In genomic region chr10:71314028-71314693, GRCh38 we compare ENCODE assay signal across 8 cellular contexts. TPM values are rescaled to one million over a fixed set of nuclear protein-coding genes. Genes with fewer than 3 reads are reported as not detected.
A peak's percentile ranks its signal among the peaks of the same experiment; 100 is the strongest.
DNase-seq lines count a peak whose midpoint lies in the region; ATAC-seq and TF ChIP-seq lines count a peak whose summit lies in the region.

No MANE protein-coding gene starts in this region.

- no peak overlapping the region for H3K4me3 Mint-ChIP-seq in activated CD4-positive, alpha-beta memory T cell treated with anti-CD3 and anti-CD28 coated beads for 36 hours
- H3K4me3 Mint-ChIP-seq in endothelial cell (ENCODE audit: unreplicated experiment): no peak overlapping the region

- H3K4me1 ChIP-seq in mucosa of descending colon (ENCODE audit: low read depth): peaks cover 8% of the 10 kb centered on the region

- CTCF ChIA-PET in activated CD4-positive, alpha-beta memory T cell treated with anti-CD3 and anti-CD28 coated beads for 36 hours (lab: Charles Lee): interaction anchor here (0.5 to 6.0 kb wide), 23 partner anchors 9 to 735 kb away, joined by 3 to 87 read pairs (median 4); no protein-coding TSS in a partner anchor

- POLR2A ChIA-PET in activated CD4-positive, alpha-beta memory T cell treated with anti-CD3 and anti-CD28 coated beads for 36 hours (lab: Charles Lee): no interaction called here

- H3K36me3 ChIP-seq in mucosa of descending colon (ENCODE audit: low read depth): no peaks in the 10 kb centered on the region

- H3K9me3 ChIP-seq in mucosa of descending colon: no peaks in the 10 kb centered on the region

- H3K4me1 Mint-ChIP-seq in activated CD4-positive, alpha-beta memory T cell treated with anti-CD3 and anti-CD28 coated beads for 36 hours (ENCODE audit: low read depth): peaks cover 9% of the 10 kb centered on the region
- H3K4me1 Mint-ChIP-seq in endothelial cell (ENCODE audit: unreplicated experiment): peaks cover 17% of the 10 kb centered on the region

- H3K27me3 Mint-ChIP-seq in activated CD4-positive, alpha-beta memory T cell treated with anti-CD3 and anti-CD28 coated beads for 36 hours: peaks cover 7% of the 10 kb centered on the region
- peaks cover 14% of the 10 kb centered on the region for H3K27me3 Mint-ChIP-seq in endothelial cell (ENCODE audit: unreplicated experiment)

- intact Hi-C loops in activated CD4-positive, alpha-beta memory T cell treated with anti-CD3 and anti-CD28 coated beads for 36 hours (cut with micrococcal nuclease): loop anchor here (1.0 to 10.0 kb wide), 3 partner anchors 82 to 291 kb away; partner anchors contain the start of gene CDH23
- intact Hi-C loops in mucosa of descending colon (cut with DNase I, micrococcal nuclease): loop anchor here (10.0 kb wide), 2 partner anchors 261 to 391 kb away; no protein-coding TSS in a partner anchor

- no peaks in the 10 kb centered on the region for H3K36me3 Mint-ChIP-seq in activated CD4-positive, alpha-beta memory T cell treated with anti-CD3 and anti-CD28 coated beads for 36 hours
- H3K36me3 Mint-ChIP-seq in endothelial cell (ENCODE audit: low read depth, unreplicated experiment): no peaks in the 10 kb centered on the region

- ATAC-seq in mucosa of descending colon: peak; percentile 51
- no peak for ATAC-seq in stimulated activated naive CD8-positive, alpha-beta T cell treated with anti-CD3 and anti-CD28 coated beads, Interleukin-15, Interleukin-2, amounts not matched to agents 100 U/mL and 50 U/mL, for 24 hours
- no peak for ATAC-seq in GM18505 (IDR thresholded peaks at IDR 0.05; ENCODE audit: unreplicated experiment)

- DNase-seq in NCI-H1105 treated with DMSO at 0.1 percent for 48 hours (lab: John Stamatoyannopoulos, UW) (peak; percentile 11), NCI-H1105 (lab: John Stamatoyannopoulos, UW) (no peak), NCI-H1694 treated with DMSO at 0.1 percent for 48 hours (lab: John Stamatoyannopoulos, UW) (peak; percentile 46), endothelial cell (ENCODE audit: low spot score) (peak; percentile 46), mucosa of descending colon (peak in 2 of 3 donors; percentile 40 to 44)
- peak; percentile 67 for DNase-seq in activated CD4-positive, alpha-beta memory T cell treated with anti-CD3 and anti-CD28 coated beads for 36 hours
- DNase-seq in stimulated activated naive CD8-positive, alpha-beta T cell treated with anti-CD3 and anti-CD28 coated beads, Interleukin-15, Interleukin-2, amounts not matched to agents 100 U/mL and 50 U/mL, for 24 hours: peak; percentile 56

- TF ChIP-seq CTCF in endothelial cell (IDR thresholded peaks at IDR 0.05; ENCODE audit: unreplicated experiment) (peak; percentile 67), mucosa of descending colon (IDR thresholded peaks at IDR 0.05) (peak; percentile 81)

- no peak overlapping the region for H3K27ac Mint-ChIP-seq in activated CD4-positive, alpha-beta memory T cell treated with anti-CD3 and anti-CD28 coated beads for 36 hours
- H3K27ac Mint-ChIP-seq in endothelial cell (ENCODE audit: unreplicated experiment): no peak overlapping the region

- TF ChIP-seq POLR2A in GM18505 (IDR thresholded peaks at IDR 0.05; ENCODE audit: borderline replicate concordance, extremely low read depth, insufficient read depth, insufficient read length): no peak

- no peaks in the 10 kb centered on the region for H3K9me3 Mint-ChIP-seq in activated CD4-positive, alpha-beta memory T cell treated with anti-CD3 and anti-CD28 coated beads for 36 hours
- no peaks in the 10 kb centered on the region for H3K9me3 Mint-ChIP-seq in endothelial cell (ENCODE audit: unreplicated experiment)

- H3K4me3 ChIP-seq in mucosa of descending colon: no peak overlapping the region

RNA-seq across cellular contexts. Expression of gene SLC29A3, which starts 4.9 kb away (rescaled TPM):
- 1 to 10 TPM; 2.5 to 3.0 TPM for total RNA-seq in activated CD4-positive, alpha-beta memory T cell treated with anti-CD3 and anti-CD28 coated beads for 36 hours
- 11.7 TPM for total RNA-seq in endothelial cell (ENCODE audit: unreplicated experiment)
- 1 to 10 TPM; 6.0 to 6.4 (median 6.3) TPM for total RNA-seq in mucosa of descending colon
